Comparison of ENCODE assay signal across 7 cellular contexts in the genomic region with DNA sequence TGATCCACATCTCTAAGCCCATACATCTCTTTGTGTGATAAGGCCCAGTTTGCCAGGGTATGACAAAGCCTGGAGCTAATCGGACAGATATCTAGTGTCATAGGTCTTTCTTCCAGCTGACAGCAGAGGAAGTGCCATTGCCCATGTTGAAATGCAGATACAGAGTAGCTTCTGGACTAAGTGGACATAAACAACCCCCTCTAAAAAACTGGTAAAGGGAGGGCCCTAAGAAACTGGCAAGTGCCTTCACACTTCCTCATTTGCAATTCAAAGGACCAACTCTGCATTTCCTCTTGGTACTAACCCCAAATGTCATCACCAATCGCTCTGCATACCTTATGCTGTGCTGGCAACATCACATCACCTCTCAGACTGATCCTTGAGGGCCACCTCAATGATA. TPM values are rescaled to one million over a fixed set of nuclear protein-coding genes. Genes with fewer than 3 reads are reported as not detected.
DNase-seq lines count a peak whose midpoint lies in the region; ATAC-seq and TF ChIP-seq lines count a peak whose summit lies in the region.

No MANE protein-coding gene starts in this region.

- peak; percentile 90 for ATAC-seq in GM18909 (IDR thresholded peaks at IDR 0.05; ENCODE audit: poor library complexity, unreplicated experiment)
- peak; percentile 92 for ATAC-seq in HG02943 (IDR thresholded peaks at IDR 0.05; ENCODE audit: low read depth, unreplicated experiment)

- no peak overlapping the region for H3K14ac ChIP-seq in neuronal stem cell (ENCODE audit: low read length)

- no peak overlapping the region for H2BK120ac ChIP-seq in neuronal stem cell (ENCODE audit: low read depth, low read length)

- peaks cover 41% of the 10 kb centered on the region for H3K4me1 Mint-ChIP-seq in activated T-helper 1 cell treated with anti-CD3 and anti-CD28 coated beads, Interleukin-12 subunit alpha, Interleukin-12 subunit beta, Interleukin-2, Interleukin-4 antibody, amounts not matched to agents 30 ng/mL and 10 ng/mL and 1 ng/mL, durations not matched to agents 14 hours and 24 hours and 36 hours (ENCODE audit: low read depth)

- BruUV-seq in OCI-LY7 (replicated peaks; lab: Mats Ljungman, UMichigan), result no TSS peak

- H2BK5ac ChIP-seq in neuronal stem cell (ENCODE audit: low read length), result no peak overlapping the region

- DNase-seq in OCI-LY7 (ENCODE audit: low spot score) (peak; percentile 44), neuronal stem cell (ENCODE audit: low spot score) (no peak), stomach (no peak), superior temporal gyrus (ENCODE audit: extremely low spot score) (no peak)
- DNase-seq in activated T-helper 1 cell treated with anti-CD3 and anti-CD28 coated beads, Interleukin-12 subunit alpha, Interleukin-12 subunit beta, Interleukin-2, Interleukin-4 antibody, amounts not matched to agents 30 ng/mL and 10 ng/mL and 1 ng/mL, durations not matched to agents 14 hours and 24 hours and 36 hours (ENCODE audit: low spot score), result no peak

- H3K27ac ChIP-seq in OCI-LY7 (ENCODE audit: low read depth, low read length, poor library complexity, severe bottlenecking) (peak overlapping the region; percentile 58), neuronal stem cell (replicated peaks; ENCODE audit: low read length) (no peak overlapping the region), stomach (no peak overlapping the region)

- intact Hi-C loops in OCI-LY7 (cut with micrococcal nuclease; ENCODE audit: unreplicated experiment), result no loop called here
- intact Hi-C loops in stomach (cut with DNase I; ENCODE audit: low total_unique reads), result no loop called here
- intact Hi-C loops in activated T-helper 1 cell treated with anti-CD3 and anti-CD28 coated beads, Interleukin-12 subunit alpha, Interleukin-12 subunit beta, Interleukin-2, Interleukin-4 antibody, amounts not matched to agents 30 ng/mL and 10 ng/mL and 1 ng/mL, durations not matched to agents 14 hours and 24 hours and 36 hours (cut with micrococcal nuclease), result loop anchor here (1.0 kb wide), 1 partner anchor 8 kb away; no protein-coding TSS in a partner anchor

- peaks cover 6% of the 10 kb centered on the region for H3K36me3 Mint-ChIP-seq in activated T-helper 1 cell treated with anti-CD3 and anti-CD28 coated beads, Interleukin-12 subunit alpha, Interleukin-12 subunit beta, Interleukin-2, Interleukin-4 antibody, amounts not matched to agents 30 ng/mL and 10 ng/mL and 1 ng/mL, durations not matched to agents 14 hours and 24 hours and 36 hours (ENCODE audit: low read depth)

- H3K23ac ChIP-seq in neuronal stem cell (ENCODE audit: low read depth, low read length, poor library complexity), result no peak overlapping the region

- H2AK5ac ChIP-seq in neuronal stem cell (ENCODE audit: low read depth, low read length), result no peak overlapping the region

- H3K27me3 Mint-ChIP-seq in activated T-helper 1 cell treated with anti-CD3 and anti-CD28 coated beads, Interleukin-12 subunit alpha, Interleukin-12 subunit beta, Interleukin-2, Interleukin-4 antibody, amounts not matched to agents 30 ng/mL and 10 ng/mL and 1 ng/mL, durations not matched to agents 14 hours and 24 hours and 36 hours (ENCODE audit: insufficient read depth), result no peaks in the 10 kb centered on the region

- TF ChIP-seq EP300 in stomach (IDR thresholded peaks at IDR 0.05), result no peak

- no peak overlapping the region for H2BK15ac ChIP-seq in neuronal stem cell (ENCODE audit: low read length)

- no peaks in the 10 kb centered on the region for H3K27me3 ChIP-seq in neuronal stem cell (ENCODE audit: control insufficient read depth in 3 of 3, insufficient read depth in 3 of 3, low read depth in 1 of 3, low read length in 3 of 3)
- H3K27me3 ChIP-seq in stomach, result peaks cover 0 to 2% (median 0%) of the 10 kb centered on the region in 3 donors

- CTCF ChIA-PET in OCI-LY7 (lab: Charles Lee; ENCODE audit: unreplicated experiment), result no interaction called here

- no CpG with 5 or more reads among the region's 2 CpGs for WGBS in neuronal stem cell (ENCODE audit: extremely low coverage in 2 of 2, insufficient read length in 2 of 2, insufficient replicate concordance in 1 of 2), 2 donors
- 50 to 83% (median 63%) methylated on average over 2 of the region's 2 CpGs for WGBS in stomach, 5 donors

- H3K9ac ChIP-seq in neuronal stem cell (ENCODE audit: low read depth, low read length, poor library complexity), result no peak overlapping the region

- peaks cover 53% of the 10 kb centered on the region; the same call in 1 of the 2 replicates for H3K79me2 ChIP-seq in OCI-LY7 (ENCODE audit: insufficient read depth, low read depth, low read length)

- H3K4me3 ChIP-seq in OCI-LY7 (ENCODE audit: low read depth, low read length, poor library complexity, severe bottlenecking) (peak overlapping the region; percentile 43), neuronal stem cell (ENCODE audit: low read length in 2 of 2) (no peak overlapping the region), stomach (no peak overlapping the region)

- peak overlapping the region; percentile 68 for H3K4me2 ChIP-seq in OCI-LY7 (ENCODE audit: low read length)
- no peak overlapping the region for H3K4me2 ChIP-seq in neuronal stem cell (ENCODE audit: insufficient read depth, low read length, poor library complexity, severe bottlenecking)

- no peak for TF ChIP-seq POLR2A in stomach (IDR thresholded peaks at IDR 0.05)

- H3K79me1 ChIP-seq in neuronal stem cell (ENCODE audit: low read depth, low read length), result no peaks in the 10 kb centered on the region

- no peak overlapping the region for H3K27ac Mint-ChIP-seq in activated T-helper 1 cell treated with anti-CD3 and anti-CD28 coated beads, Interleukin-12 subunit alpha, Interleukin-12 subunit beta, Interleukin-2, Interleukin-4 antibody, amounts not matched to agents 30 ng/mL and 10 ng/mL and 1 ng/mL, durations not matched to agents 14 hours and 24 hours and 36 hours

- no peaks in the 10 kb centered on the region for H3K9me3 ChIP-seq in OCI-LY7 (ENCODE audit: low read length)
- H3K9me3 ChIP-seq in neuronal stem cell (replicated peaks in 1 of 2; ENCODE audit: control insufficient read depth in 2 of 2, insufficient read depth in 1 of 2, low read depth in 1 of 2, low read length in 2 of 2), result peaks cover 0 to 9% of the 10 kb centered on the region in 2 donors
- peaks cover 0 to 7% (median 0%) of the 10 kb centered on the region in 4 donors for H3K9me3 ChIP-seq in stomach

- H3K4ac ChIP-seq in neuronal stem cell (ENCODE audit: low read length), result no peak overlapping the region

- no peaks in the 10 kb centered on the region for H3K9me3 Mint-ChIP-seq in activated T-helper 1 cell treated with anti-CD3 and anti-CD28 coated beads, Interleukin-12 subunit alpha, Interleukin-12 subunit beta, Interleukin-2, Interleukin-4 antibody, amounts not matched to agents 30 ng/mL and 10 ng/mL and 1 ng/mL, durations not matched to agents 14 hours and 24 hours and 36 hours

- H2AFZ ChIP-seq in OCI-LY7 (ENCODE audit: low read length), result no peak overlapping the region
- H2AFZ ChIP-seq in neuronal stem cell (ENCODE audit: low read length), result peak overlapping the region; percentile 28

- no peaks in the 10 kb centered on the region for H3K9me2 ChIP-seq in OCI-LY7 (ENCODE audit: insufficient read depth, low read length)

- H3K36me3 ChIP-seq in OCI-LY7 (ENCODE audit: insufficient read depth, low read length) (peaks cover 17% of the 10 kb centered on the region), neuronal stem cell (replicated peaks in 1 of 2; ENCODE audit: control insufficient read depth in 2 of 2, insufficient read depth in 2 of 2, low read length in 2 of 2) (no peaks in the 10 kb centered on the region), stomach (no peaks in the 10 kb centered on the region)

- H4K20me1 ChIP-seq in OCI-LY7 (ENCODE audit: insufficient read depth, low read length), result no peaks in the 10 kb centered on the region

- H3K4me1 ChIP-seq in OCI-LY7 (ENCODE audit: insufficient read depth, low read length, poor library complexity, severe bottlenecking), result peaks cover 53% of the 10 kb centered on the region
- peaks cover 0 to 7% of the 10 kb centered on the region in 2 donors for H3K4me1 ChIP-seq in neuronal stem cell (ENCODE audit: control insufficient read depth in 2 of 2, insufficient read depth in 1 of 2, low read depth in 1 of 2, low read length in 2 of 2)
- peaks cover 0 to under 1% (median 0%) of the 10 kb centered on the region in 4 donors for H3K4me1 ChIP-seq in stomach

- no peak for TF ChIP-seq CTCF in OCI-LY7 (conservative IDR thresholded peaks at IDR 0.05; ENCODE audit: low read length)
- TF ChIP-seq CTCF in stomach (IDR thresholded peaks at IDR 0.05), result no peak

- POLR2A ChIA-PET in OCI-LY7 (lab: Charles Lee), result interaction anchor here (0.7 to 0.9 kb wide), 4 partner anchors 19 to 47 kb away, joined by 3 read pairs; no protein-coding TSS in a partner anchor

- no peak overlapping the region for H3K18ac ChIP-seq in neuronal stem cell (ENCODE audit: low read length)

- peak overlapping the region; percentile 22 for H2BK12ac ChIP-seq in neuronal stem cell (ENCODE audit: low read length)

- H4K8ac ChIP-seq in neuronal stem cell (ENCODE audit: low read depth, low read length), result no peak overlapping the region

- H4K91ac ChIP-seq in neuronal stem cell (ENCODE audit: low read depth, low read length, poor library complexity), result no peak overlapping the region

- H3K4me3 Mint-ChIP-seq in activated T-helper 1 cell treated with anti-CD3 and anti-CD28 coated beads, Interleukin-12 subunit alpha, Interleukin-12 subunit beta, Interleukin-2, Interleukin-4 antibody, amounts not matched to agents 30 ng/mL and 10 ng/mL and 1 ng/mL, durations not matched to agents 14 hours and 24 hours and 36 hours, result no peak overlapping the region

RNA-seq across cellular contexts. Expression of a gene that starts 20.8 kb away (rescaled TPM):
- total RNA-seq in OCI-LY7 (2014; rRNA removed; shearing (Covaris generic)), result 50.8 and 52.3 TPM in 2 replicates
- total RNA-seq in OCI-LY7 (2022), result 64.5 and 79.5 TPM in 2 replicates
- polyA plus RNA-seq in neuronal stem cell (2013, experiment 1 of 2), result 2.6 TPM
- 2.6 TPM for polyA plus RNA-seq in neuronal stem cell (2013, experiment 2 of 2)
- total RNA-seq in stomach, result 10 to 100 TPM in 2 of 5 donors, 1 to 10 TPM in 3; 1.7 to 22.9 (median 8.5) TPM
- 10 to 100 TPM in 1 of 3 donors, 1 to 10 TPM in 2; 2.6 to 10.1 (median 7.7) TPM for polyA plus RNA-seq in stomach
- 39.8 and 40.8 TPM in 2 replicates for total RNA-seq in activated T-helper 1 cell treated with anti-CD3 and anti-CD28 coated beads, Interleukin-12 subunit alpha, Interleukin-12 subunit beta, Interleukin-2, Interleukin-4 antibody, amounts not matched to agents 30 ng/mL and 10 ng/mL and 1 ng/mL, durations not matched to agents 14 hours and 24 hours and 36 hours
